Comparison of ENCODE assay signal across 1 cellular context in genomic region chr9:125241000-125241862, GRCh38.
TF ChIP-seq lines count a peak whose summit lies in the region.

Gene HSPA5 (minus strand): TSS chr9:125241343. CDS start chr9:125241126, 217 bp downstream.

TF ChIP-seq in HEK293, 187 proteins besides CTCF, POLR2A, EP300 and RAD21 (continued from another document):
- TF ChIP-seq TSHZ1 (tag by site-specific recombination; IDR thresholded peaks at IDR 0.05; ENCODE audit: borderline replicate concordance) (no peak), ZBTB21 (tag by site-specific recombination; IDR thresholded peaks at IDR 0.05) (peak; percentile 16; the same call in 1 of the 2 replicates), REPIN1 (tag by site-specific recombination; IDR thresholded peaks at IDR 0.05; ENCODE audit: low read depth) (no peak), PRDM2 (tag by site-specific recombination; IDR thresholded peaks at IDR 0.05; ENCODE audit: borderline replicate concordance) (no peak), YY1 (tag by site-specific recombination; IDR thresholded peaks at IDR 0.05) (no peak), ZNF221 (tag by site-specific recombination; IDR thresholded peaks at IDR 0.05; ENCODE audit: borderline replicate concordance) (no peak), ZFHX2 (tag by site-specific recombination; conservative IDR thresholded peaks at IDR 0.05) (peak; percentile 18; the same call in 1 of the 2 replicates), OSR2 (tag by site-specific recombination; IDR thresholded peaks at IDR 0.05) (no peak), ZBTB10 (tag by site-specific recombination; IDR thresholded peaks at IDR 0.05) (peak; percentile 58; the same call in 1 of the 2 replicates), HOXA7 (CRISPR knock-in tag; IDR thresholded peaks at IDR 0.05; ENCODE audit: borderline replicate concordance) (no peak), ZBTB17 (tag by site-specific recombination; IDR thresholded peaks at IDR 0.05) (peak; percentile 63), ZNF555 (tag by site-specific recombination; conservative IDR thresholded peaks at IDR 0.05) (no peak), ZNF837 (tag by site-specific recombination; IDR thresholded peaks at IDR 0.05) (no peak), ZNF580 (tag by site-specific recombination; IDR thresholded peaks at IDR 0.05) (peak; percentile 65), HIC1 (tag by site-specific recombination; IDR thresholded peaks at IDR 0.05) (peak; percentile 66; the same call in 1 of the 2 replicates), ZNF335 (tag by site-specific recombination; conservative IDR thresholded peaks at IDR 0.05) (peak; percentile 61; the same call in 1 of the 2 replicates), ZBTB7A (tag by site-specific recombination; IDR thresholded peaks at IDR 0.05; ENCODE audit: low read depth) (peak; percentile 58; the same call in 1 of the 2 replicates)
